ENCODE assay signal across 8 cellular contexts in the genomic region with DNA sequence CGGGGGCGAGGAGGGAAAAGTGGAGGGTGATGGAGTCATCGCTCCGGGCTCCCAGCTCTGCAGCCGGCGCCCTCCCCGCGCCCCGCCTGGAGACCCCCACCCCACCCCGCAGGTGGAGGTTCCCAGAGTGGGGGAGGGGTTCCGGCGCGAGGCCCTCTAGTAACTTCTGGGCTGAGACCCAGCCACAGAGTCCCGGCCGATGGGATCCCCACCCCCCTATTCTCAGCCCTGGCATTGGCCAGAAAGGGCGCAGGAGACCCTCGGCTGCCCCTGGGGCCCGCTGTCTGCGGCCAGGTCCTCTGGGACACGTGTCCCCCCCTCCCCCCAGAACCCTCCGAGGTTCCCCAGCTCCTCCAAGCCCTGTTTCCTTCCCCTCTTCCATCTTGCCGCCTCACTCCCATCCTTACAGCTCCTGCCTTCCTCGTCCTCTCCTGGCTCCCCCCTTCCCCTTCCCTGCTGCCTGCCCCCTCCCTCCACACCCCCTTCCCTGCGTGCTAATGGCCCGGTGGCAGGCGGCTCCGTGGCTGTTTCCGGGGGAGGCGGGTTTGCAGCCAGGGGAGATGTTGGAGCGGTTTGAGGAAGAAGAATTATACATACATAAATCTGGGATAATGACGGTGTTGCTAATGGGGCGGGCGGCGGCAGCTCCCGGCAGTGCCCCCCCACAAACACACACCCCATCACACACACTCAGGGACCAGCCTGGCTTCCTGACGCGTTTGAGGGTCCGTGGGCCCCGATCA. TPM values are rescaled to one million over a fixed set of nuclear protein-coding genes. Genes with fewer than 3 reads are reported as not detected.
DNase-seq lines count a peak whose midpoint lies in the region; ATAC-seq and TF ChIP-seq lines count a peak whose summit lies in the region.
"Not testable (repeated sequence)": the region's sequence is repeated elsewhere in the genome, so short reads cannot be mapped to it uniquely, and the experiment has no call there.

No MANE protein-coding gene starts in this region.

- peak overlapping the region; percentile 95 for H4K91ac ChIP-seq in neuronal stem cell (ENCODE audit: low read depth, low read length, poor library complexity)

- peak; percentile 29 for ATAC-seq in CD8-positive, alpha-beta T cell
- ATAC-seq in stimulated activated naive CD8-positive, alpha-beta T cell treated with anti-CD3 and anti-CD28 coated beads, Interleukin-15, amount 100 ng/mL, for 72 hours = peak; percentile 73

- H2AFZ ChIP-seq in neuronal stem cell (ENCODE audit: low read length) = peak overlapping the region; percentile 89

- intact Hi-C loops in CD8-positive, alpha-beta T cell (cut with DNase I, micrococcal nuclease) = not testable (repeated sequence)

- H3K9ac ChIP-seq in neuronal stem cell (ENCODE audit: low read depth, low read length, poor library complexity) = peak overlapping the region; percentile 81

- H3K4me3 ChIP-seq in CD8-positive, alpha-beta T cell (ENCODE audit: low read depth, low read length) = peak overlapping the region; percentile 60
- peak overlapping the region; percentile 79 for H3K4me3 ChIP-seq in coronary artery
- H3K4me3 ChIP-seq in iPS-11a (ENCODE audit: low read depth, low read length) = peak overlapping the region; percentile 35
- H3K4me3 ChIP-seq in neuronal stem cell (ENCODE audit: low read length in 2 of 2) = peak overlapping the region; percentile 50 to 74

- H3K9me3 Mint-ChIP-seq in CD8-positive, alpha-beta T cell; stimulated activated naive CD8-positive, alpha-beta T cell treated with anti-CD3 and anti-CD28 coated beads, Interleukin-15, amount 100 ng/mL, for 72 hours: not testable (repeated sequence)

- not testable (repeated sequence) for H3K36me3 Mint-ChIP-seq in CD8-positive, alpha-beta T cell

- no CpG with 5 or more reads among the region's 39 CpGs for WGBS in neuronal stem cell (ENCODE audit: extremely low coverage in 2 of 2, insufficient read length in 2 of 2, insufficient replicate concordance in 1 of 2), 2 donors

- not testable (repeated sequence) for H3K4me1 Mint-ChIP-seq in CD8-positive, alpha-beta T cell (ENCODE audit: low read depth)
- H3K4me1 Mint-ChIP-seq in stimulated activated naive CD8-positive, alpha-beta T cell treated with anti-CD3 and anti-CD28 coated beads, Interleukin-15, amount 100 ng/mL, for 72 hours = peaks cover 27% of the 10 kb centered on the region

- H3K79me1 ChIP-seq in neuronal stem cell (ENCODE audit: low read depth, low read length) = not testable (repeated sequence)

- peak overlapping the region; percentile 81 for H2BK15ac ChIP-seq in neuronal stem cell (ENCODE audit: low read length)

- H3K27me3 Mint-ChIP-seq in CD8-positive, alpha-beta T cell (ENCODE audit: low read depth); stimulated activated naive CD8-positive, alpha-beta T cell treated with anti-CD3 and anti-CD28 coated beads, Interleukin-15, amount 100 ng/mL, for 72 hours: not testable (repeated sequence)

- DNase-seq in CD8-positive, alpha-beta T cell = peak in 5 of 7 experiments; percentile 9 to 66 (median 20)
- DNase-seq in Kasumi-1 (lab: John Stamatoyannopoulos, UW) (peak; percentile 46 to 54), OCI-M1 (lab: John Stamatoyannopoulos, UW) (peak; percentile 83), neuronal stem cell (ENCODE audit: low spot score) (peak; percentile 44)
- peak; percentile 37 for DNase-seq in activated T-cell treated with anti-CD3 and anti-CD28 coated beads, Interleukin-2, amount 50 U/mL, for 1 hour
- not testable (repeated sequence) for DNase-seq in coronary artery (ENCODE audit: low spot score)
- DNase-seq in stimulated activated naive CD8-positive, alpha-beta T cell treated with anti-CD3 and anti-CD28 coated beads, Interleukin-15, amount 100 ng/mL, for 72 hours = peak; percentile 16 to 40

- TF ChIP-seq CTCF in CD8-positive, alpha-beta T cell (IDR thresholded peaks at IDR 0.05); coronary artery (IDR thresholded peaks at IDR 0.05): not testable (repeated sequence)

- peak overlapping the region; percentile 53 for H3K4ac ChIP-seq in neuronal stem cell (ENCODE audit: low read length)

- not testable (repeated sequence) for H4K8ac ChIP-seq in neuronal stem cell (ENCODE audit: low read depth, low read length)

- H3K36me3 ChIP-seq in CD8-positive, alpha-beta T cell (ENCODE audit: insufficient read depth, low read length); neuronal stem cell (replicated peaks in 1 of 2; ENCODE audit: control insufficient read depth in 2 of 2, insufficient read depth in 2 of 2, low read length in 2 of 2): not testable (repeated sequence)

- H3K9me3 ChIP-seq in CD8-positive, alpha-beta T cell (ENCODE audit: low read length); neuronal stem cell (replicated peaks in 1 of 2; ENCODE audit: control insufficient read depth in 2 of 2, insufficient read depth in 1 of 2, low read depth in 1 of 2, low read length in 2 of 2): not testable (repeated sequence)

- H3K4me3 Mint-ChIP-seq in CD8-positive, alpha-beta T cell = peak overlapping the region; percentile 76
- H3K4me3 Mint-ChIP-seq in stimulated activated naive CD8-positive, alpha-beta T cell treated with anti-CD3 and anti-CD28 coated beads, Interleukin-15, amount 100 ng/mL, for 72 hours = peak overlapping the region; percentile 77 to 85

- peak overlapping the region; percentile 49 for H3K4me2 ChIP-seq in neuronal stem cell (ENCODE audit: insufficient read depth, low read length, poor library complexity, severe bottlenecking)

- H2AK5ac ChIP-seq in neuronal stem cell (ENCODE audit: low read depth, low read length) = peak overlapping the region; percentile 75

- H3K27me3 ChIP-seq in CD8-positive, alpha-beta T cell (ENCODE audit: insufficient read depth, low read length); neuronal stem cell (ENCODE audit: control insufficient read depth in 3 of 3, insufficient read depth in 3 of 3, low read depth in 1 of 3, low read length in 3 of 3): not testable (repeated sequence)

- peaks cover 11% of the 10 kb centered on the region for H3K4me1 ChIP-seq in CD8-positive, alpha-beta T cell (ENCODE audit: insufficient read depth, low read length)
- not testable (repeated sequence) for H3K4me1 ChIP-seq in neuronal stem cell (ENCODE audit: control insufficient read depth in 2 of 2, insufficient read depth in 1 of 2, low read depth in 1 of 2, low read length in 2 of 2)

- peak overlapping the region; percentile 22 for H3K27ac Mint-ChIP-seq in CD8-positive, alpha-beta T cell
- peak overlapping the region; percentile 92 to 95 for H3K27ac Mint-ChIP-seq in stimulated activated naive CD8-positive, alpha-beta T cell treated with anti-CD3 and anti-CD28 coated beads, Interleukin-15, amount 100 ng/mL, for 72 hours

- CTCF ChIA-PET in CD8-positive, alpha-beta T cell (lab: Charles Lee) = not testable (repeated sequence)

- H3K27ac ChIP-seq in CD8-positive, alpha-beta T cell (ENCODE audit: low read depth, low read length) = peak overlapping the region; percentile 30
- not testable (repeated sequence) for H3K27ac ChIP-seq in coronary artery
- H3K27ac ChIP-seq in neuronal stem cell (replicated peaks; ENCODE audit: low read length) = peak overlapping the region; percentile 99

- H2BK5ac ChIP-seq in neuronal stem cell (ENCODE audit: low read length) = peak overlapping the region; percentile 66

- peak overlapping the region; percentile 90 for H2BK12ac ChIP-seq in neuronal stem cell (ENCODE audit: low read length)

- H2BK120ac ChIP-seq in neuronal stem cell (ENCODE audit: low read depth, low read length) = peak overlapping the region; percentile 98

- POLR2A ChIA-PET in CD8-positive, alpha-beta T cell (lab: Charles Lee) = not testable (repeated sequence)

- peak overlapping the region; percentile 56 for H3K14ac ChIP-seq in neuronal stem cell (ENCODE audit: low read length)

- peak overlapping the region; percentile 97 for H3K18ac ChIP-seq in neuronal stem cell (ENCODE audit: low read length)

- not testable (repeated sequence) for H3K23ac ChIP-seq in neuronal stem cell (ENCODE audit: low read depth, low read length, poor library complexity)

RNA-seq across cellular contexts. Expression of a gene that starts 43.2 kb away (rescaled TPM):
- 10 to 100 TPM; 19.9 to 20.5 TPM for total RNA-seq in CD8-positive, alpha-beta T cell
- polyA plus RNA-seq in neuronal stem cell (2013, experiment 1 of 2) = 41.4 TPM
- polyA plus RNA-seq in neuronal stem cell (2013, experiment 2 of 2) = 42.1 TPM
